22 cellular contexts compared by ENCODE assay signal in genomic region chr12:68252077-68252476, GRCh38. TPM values are rescaled to one million over a fixed set of nuclear protein-coding genes. Genes with fewer than 3 reads are reported as not detected.
DNase-seq lines count a peak whose midpoint lies in the region; ATAC-seq and TF ChIP-seq lines count a peak whose summit lies in the region.
"Had no signal": no experiment of that assay in that cellular context is flagged by ENCODE, and none has a peak within 500 bp of the region (broad histone marks: within the 10 kb centered on the region; RNA-seq: fewer than 3 reads in every experiment).

No MANE protein-coding gene starts in this region.

- no peak overlapping the region for H4K8ac ChIP-seq in neuronal stem cell (ENCODE audit: low read depth, low read length)

- H3K27ac Mint-ChIP-seq in stimulated activated naive CD8-positive, alpha-beta T cell treated with anti-CD3 and anti-CD28 coated beads, Interleukin-15, Interleukin-2, amounts not matched to agents 100 ng/mL and 50 ng/mL, for 24 hours, result peak overlapping the region; percentile 13
- H3K27ac Mint-ChIP-seq in stimulated activated naive CD8-positive, alpha-beta T cell treated with anti-CD3 and anti-CD28 coated beads, Interleukin-15, amount 100 ng/mL, for 72 hours, result no peak overlapping the region
- peak overlapping the region; percentile 3 for H3K27ac Mint-ChIP-seq in activated T-helper 17 cell treated with anti-CD3 and anti-CD28 coated beads, Interleukin-2, amount 50 U/mL, for 72 hours
- no peak overlapping the region for H3K27ac Mint-ChIP-seq in activated T-helper 1 cell treated with anti-CD3 and anti-CD28 coated beads, Interleukin-12 subunit alpha, Interleukin-12 subunit beta, Interleukin-2, Interleukin-4 antibody, amounts not matched to agents 30 ng/mL and 10 ng/mL and 1 ng/mL, durations not matched to agents 14 hours and 24 hours and 36 hours
- H3K27ac Mint-ChIP-seq in activated CD8-positive, alpha-beta T cell treated with anti-CD3 and anti-CD28 coated beads for 36 hours, result no peak overlapping the region
- H3K27ac Mint-ChIP-seq: CD14-positive monocyte; CD4-positive, alpha-beta T cell; HFFc6 had no signal

- intact Hi-C loops in activated T-helper 1 cell treated with anti-CD3 and anti-CD28 coated beads, Interleukin-12 subunit alpha, Interleukin-12 subunit beta, Interleukin-2, Interleukin-4 antibody, amounts not matched to agents 30 ng/mL and 10 ng/mL and 1 ng/mL, durations not matched to agents 14 hours and 24 hours and 36 hours (cut with micrococcal nuclease), result no loop called here
- intact Hi-C loops in activated CD8-positive, alpha-beta T cell treated with anti-CD3 and anti-CD28 coated beads for 36 hours (cut with micrococcal nuclease), result no loop called here

- no peak overlapping the region for H3K4me2 ChIP-seq in neuronal stem cell (ENCODE audit: insufficient read depth, low read length, poor library complexity, severe bottlenecking)
- H3K4me2 ChIP-seq: A549; BLaER1 treated with 17β-estradiol and CSF1 and Interleukin-3, amounts not matched to agents 10 nM and 100 nM had no signal

- no peak overlapping the region for H2AK5ac ChIP-seq in neuronal stem cell (ENCODE audit: low read depth, low read length)

- H4K91ac ChIP-seq in neuronal stem cell (ENCODE audit: low read depth, low read length, poor library complexity), result no peak overlapping the region

- H3K79me1 ChIP-seq in neuronal stem cell (ENCODE audit: low read depth, low read length), result no peaks in the 10 kb centered on the region

- H3K4me3 Mint-ChIP-seq in stimulated activated naive CD8-positive, alpha-beta T cell treated with anti-CD3 and anti-CD28 coated beads, Interleukin-15, Interleukin-2, amounts not matched to agents 100 ng/mL and 50 ng/mL, for 24 hours, result no peak overlapping the region
- H3K4me3 Mint-ChIP-seq in stimulated activated naive CD8-positive, alpha-beta T cell treated with anti-CD3 and anti-CD28 coated beads, Interleukin-15, amount 100 ng/mL, for 72 hours, result no peak overlapping the region
- H3K4me3 Mint-ChIP-seq in activated T-helper 17 cell treated with anti-CD3 and anti-CD28 coated beads, Interleukin-2, amount 50 U/mL, for 72 hours, result peak overlapping the region; percentile 59
- no peak overlapping the region for H3K4me3 Mint-ChIP-seq in activated T-helper 1 cell treated with anti-CD3 and anti-CD28 coated beads, Interleukin-12 subunit alpha, Interleukin-12 subunit beta, Interleukin-2, Interleukin-4 antibody, amounts not matched to agents 30 ng/mL and 10 ng/mL and 1 ng/mL, durations not matched to agents 14 hours and 24 hours and 36 hours
- H3K4me3 Mint-ChIP-seq in activated CD8-positive, alpha-beta T cell treated with anti-CD3 and anti-CD28 coated beads for 36 hours, result no peak overlapping the region
- H3K4me3 Mint-ChIP-seq: CD14-positive monocyte; CD4-positive, alpha-beta T cell; HFFc6 had no signal

- H3K14ac ChIP-seq in neuronal stem cell (ENCODE audit: low read length), result no peak overlapping the region

- no peaks in the 10 kb centered on the region for H3K36me3 Mint-ChIP-seq in stimulated activated naive CD8-positive, alpha-beta T cell treated with anti-CD3 and anti-CD28 coated beads, Interleukin-15, Interleukin-2, amounts not matched to agents 100 ng/mL and 50 ng/mL, for 24 hours (ENCODE audit: low read depth)
- no peaks in the 10 kb centered on the region for H3K36me3 Mint-ChIP-seq in activated T-helper 17 cell treated with anti-CD3 and anti-CD28 coated beads, Interleukin-2, amount 50 U/mL, for 72 hours (ENCODE audit: low read depth)
- H3K36me3 Mint-ChIP-seq in activated T-helper 1 cell treated with anti-CD3 and anti-CD28 coated beads, Interleukin-12 subunit alpha, Interleukin-12 subunit beta, Interleukin-2, Interleukin-4 antibody, amounts not matched to agents 30 ng/mL and 10 ng/mL and 1 ng/mL, durations not matched to agents 14 hours and 24 hours and 36 hours (ENCODE audit: low read depth), result peaks cover 17% of the 10 kb centered on the region
- no peaks in the 10 kb centered on the region for H3K36me3 Mint-ChIP-seq in activated CD8-positive, alpha-beta T cell treated with anti-CD3 and anti-CD28 coated beads for 36 hours (ENCODE audit: low read depth)
- H3K36me3 Mint-ChIP-seq: CD14-positive monocyte had no signal

- H3K18ac ChIP-seq in neuronal stem cell (ENCODE audit: low read length), result no peak overlapping the region

- no peak overlapping the region for H3K27ac ChIP-seq in neuronal stem cell (replicated peaks; ENCODE audit: low read length)
- H3K27ac ChIP-seq: A549; BLaER1 treated with 17β-estradiol and CSF1 and Interleukin-3, amounts not matched to agents 10 nM and 100 nM had no signal

- H3K36me3 ChIP-seq in neuronal stem cell (replicated peaks in 1 of 2; ENCODE audit: control insufficient read depth in 2 of 2, insufficient read depth in 2 of 2, low read length in 2 of 2), result no peaks in the 10 kb centered on the region
- H3K36me3 ChIP-seq: BE2C; BLaER1 treated with 17β-estradiol and CSF1 and Interleukin-3, amounts not matched to agents 10 nM and 100 nM; HAP-1 had no signal

- peak overlapping the region; percentile 19 for H3K23ac ChIP-seq in neuronal stem cell (ENCODE audit: low read depth, low read length, poor library complexity)

- CTCF ChIA-PET in activated CD8-positive, alpha-beta T cell treated with anti-CD3 and anti-CD28 coated beads for 36 hours (lab: Charles Lee), result interaction anchor here (2.2 kb wide), 1 partner anchor 29 kb away, joined by 7 read pairs; no protein-coding TSS in a partner anchor

- WGBS in neuronal stem cell (ENCODE audit: extremely low coverage in 2 of 2, insufficient read length in 2 of 2, insufficient replicate concordance in 1 of 2), 2 donors, result no CpG with 5 or more reads among the region's 5 CpGs

- no peak overlapping the region for H2AFZ ChIP-seq in neuronal stem cell (ENCODE audit: low read length)

- no peak overlapping the region for H3K4ac ChIP-seq in neuronal stem cell (ENCODE audit: low read length)

- peaks cover 0 to 2% of the 10 kb centered on the region in 2 donors for H3K9me3 ChIP-seq in neuronal stem cell (replicated peaks in 1 of 2; ENCODE audit: control insufficient read depth in 2 of 2, insufficient read depth in 1 of 2, low read depth in 1 of 2, low read length in 2 of 2)
- H3K9me3 ChIP-seq: A549, BE2C, HAP-1 had no signal

- no peak overlapping the region for H2BK12ac ChIP-seq in neuronal stem cell (ENCODE audit: low read length)

- no peak overlapping the region for H2BK120ac ChIP-seq in neuronal stem cell (ENCODE audit: low read depth, low read length)

- POLR2A ChIA-PET in activated CD8-positive, alpha-beta T cell treated with anti-CD3 and anti-CD28 coated beads for 36 hours (lab: Charles Lee), result no interaction called here

- H2BK5ac ChIP-seq in neuronal stem cell (ENCODE audit: low read length), result no peak overlapping the region

- H3K9ac ChIP-seq in neuronal stem cell (ENCODE audit: low read depth, low read length, poor library complexity), result no peak overlapping the region
- H3K9ac ChIP-seq: BLaER1 treated with 17β-estradiol and CSF1 and Interleukin-3, amounts not matched to agents 10 nM and 100 nM had no signal

- H3K27me3 Mint-ChIP-seq in stimulated activated naive CD8-positive, alpha-beta T cell treated with anti-CD3 and anti-CD28 coated beads, Interleukin-15, Interleukin-2, amounts not matched to agents 100 ng/mL and 50 ng/mL, for 24 hours, result peaks cover 32% of the 10 kb centered on the region
- H3K27me3 Mint-ChIP-seq in stimulated activated naive CD8-positive, alpha-beta T cell treated with anti-CD3 and anti-CD28 coated beads, Interleukin-15, amount 100 ng/mL, for 72 hours, result peaks cover 35% of the 10 kb centered on the region
- H3K27me3 Mint-ChIP-seq in activated T-helper 17 cell treated with anti-CD3 and anti-CD28 coated beads, Interleukin-2, amount 50 U/mL, for 72 hours, result peaks cover 12% of the 10 kb centered on the region
- H3K27me3 Mint-ChIP-seq in activated T-helper 1 cell treated with anti-CD3 and anti-CD28 coated beads, Interleukin-12 subunit alpha, Interleukin-12 subunit beta, Interleukin-2, Interleukin-4 antibody, amounts not matched to agents 30 ng/mL and 10 ng/mL and 1 ng/mL, durations not matched to agents 14 hours and 24 hours and 36 hours (ENCODE audit: insufficient read depth), result peaks cover 22% of the 10 kb centered on the region
- H3K27me3 Mint-ChIP-seq in activated CD8-positive, alpha-beta T cell treated with anti-CD3 and anti-CD28 coated beads for 36 hours, result peaks cover 13% of the 10 kb centered on the region
- H3K27me3 Mint-ChIP-seq: CD4-positive, alpha-beta T cell had no signal

- peaks cover 0 to 1% (median 0%) of the 10 kb centered on the region in 3 experiments for H3K27me3 ChIP-seq in neuronal stem cell (ENCODE audit: control insufficient read depth in 3 of 3, insufficient read depth in 3 of 3, low read depth in 1 of 3, low read length in 3 of 3)
- H3K27me3 ChIP-seq: BLaER1 treated with 17β-estradiol and CSF1 and Interleukin-3, amounts not matched to agents 10 nM and 100 nM had no signal

- no peak for ATAC-seq in stimulated activated naive CD8-positive, alpha-beta T cell treated with anti-CD3 and anti-CD28 coated beads, Interleukin-15, amount 100 ng/mL, for 72 hours
- ATAC-seq in activated T-helper 17 cell treated with anti-CD3 and anti-CD28 coated beads, Interleukin-2, amount 50 U/mL, for 72 hours (replicated peaks), result peak; percentile 71
- ATAC-seq in activated CD8-positive, alpha-beta T cell treated with anti-CD3 and anti-CD28 coated beads for 36 hours, result no peak
- ATAC-seq: A549 had no signal

- H2BK15ac ChIP-seq in neuronal stem cell (ENCODE audit: low read length), result no peak overlapping the region

- DNase-seq in stimulated activated naive CD8-positive, alpha-beta T cell treated with anti-CD3 and anti-CD28 coated beads, Interleukin-15, amount 100 ng/mL, for 72 hours, result no peak
- DNase-seq in neuronal stem cell (ENCODE audit: low spot score), result no peak
- no peak for DNase-seq in activated T-helper 1 cell treated with anti-CD3 and anti-CD28 coated beads, Interleukin-12 subunit alpha, Interleukin-12 subunit beta, Interleukin-2, Interleukin-4 antibody, amounts not matched to agents 30 ng/mL and 10 ng/mL and 1 ng/mL, durations not matched to agents 14 hours and 24 hours and 36 hours (ENCODE audit: low spot score)
- no peak for DNase-seq in stimulated activated CD4-positive, alpha-beta T cell treated with anti-CD3 and anti-CD28 coated beads, Interleukin-2, amount 100 ng/mL, for 24 hours
- no peak for DNase-seq in activated CD8-positive, alpha-beta T cell treated with anti-CD3 and anti-CD28 coated beads for 36 hours
- DNase-seq: 8988T; ACHN; AML-193; BE2C; Calu3; CD4-positive, alpha-beta T cell; COR-L47; DMS53; DND-41; GOT3; HFFc6 had no signal

- H3K4me1 Mint-ChIP-seq in stimulated activated naive CD8-positive, alpha-beta T cell treated with anti-CD3 and anti-CD28 coated beads, Interleukin-15, Interleukin-2, amounts not matched to agents 100 ng/mL and 50 ng/mL, for 24 hours (ENCODE audit: low read depth), result peaks cover 8% of the 10 kb centered on the region
- H3K4me1 Mint-ChIP-seq in stimulated activated naive CD8-positive, alpha-beta T cell treated with anti-CD3 and anti-CD28 coated beads, Interleukin-15, amount 100 ng/mL, for 72 hours, result peaks cover 5% of the 10 kb centered on the region
- peaks cover 17% of the 10 kb centered on the region for H3K4me1 Mint-ChIP-seq in activated T-helper 17 cell treated with anti-CD3 and anti-CD28 coated beads, Interleukin-2, amount 50 U/mL, for 72 hours
- peaks cover 31% of the 10 kb centered on the region for H3K4me1 Mint-ChIP-seq in activated T-helper 1 cell treated with anti-CD3 and anti-CD28 coated beads, Interleukin-12 subunit alpha, Interleukin-12 subunit beta, Interleukin-2, Interleukin-4 antibody, amounts not matched to agents 30 ng/mL and 10 ng/mL and 1 ng/mL, durations not matched to agents 14 hours and 24 hours and 36 hours (ENCODE audit: low read depth)
- peaks cover 6% of the 10 kb centered on the region for H3K4me1 Mint-ChIP-seq in activated CD8-positive, alpha-beta T cell treated with anti-CD3 and anti-CD28 coated beads for 36 hours (ENCODE audit: low read depth)
- H3K4me1 Mint-ChIP-seq: CD14-positive monocyte had no signal

- H3K4me1 ChIP-seq in neuronal stem cell (ENCODE audit: control insufficient read depth in 2 of 2, insufficient read depth in 1 of 2, low read depth in 1 of 2, low read length in 2 of 2), result peaks cover 1 to 2% of the 10 kb centered on the region in 2 donors
- H3K4me1 ChIP-seq: A549; BE2C; BLaER1 treated with 17β-estradiol and CSF1 and Interleukin-3, amounts not matched to agents 10 nM and 100 nM; HAP-1 had no signal

- no peak overlapping the region for H3K4me3 ChIP-seq in neuronal stem cell (ENCODE audit: low read length in 2 of 2)
- H3K4me3 ChIP-seq: A549; BLaER1 treated with 17β-estradiol and CSF1 and Interleukin-3, amounts not matched to agents 10 nM and 100 nM; HAP-1 had no signal

- TF ChIP-seq CTCF in activated CD8-positive, alpha-beta T cell treated with anti-CD3 and anti-CD28 coated beads for 36 hours (IDR thresholded peaks at IDR 0.05), result no peak

- H3K9me3 Mint-ChIP-seq in stimulated activated naive CD8-positive, alpha-beta T cell treated with anti-CD3 and anti-CD28 coated beads, Interleukin-15, Interleukin-2, amounts not matched to agents 100 ng/mL and 50 ng/mL, for 24 hours, result no peaks in the 10 kb centered on the region
- peaks cover 0 to 7% of the 10 kb centered on the region in 2 donors for H3K9me3 Mint-ChIP-seq in stimulated activated naive CD8-positive, alpha-beta T cell treated with anti-CD3 and anti-CD28 coated beads, Interleukin-15, amount 100 ng/mL, for 72 hours
- no peaks in the 10 kb centered on the region for H3K9me3 Mint-ChIP-seq in activated T-helper 17 cell treated with anti-CD3 and anti-CD28 coated beads, Interleukin-2, amount 50 U/mL, for 72 hours
- peaks cover 8% of the 10 kb centered on the region for H3K9me3 Mint-ChIP-seq in activated T-helper 1 cell treated with anti-CD3 and anti-CD28 coated beads, Interleukin-12 subunit alpha, Interleukin-12 subunit beta, Interleukin-2, Interleukin-4 antibody, amounts not matched to agents 30 ng/mL and 10 ng/mL and 1 ng/mL, durations not matched to agents 14 hours and 24 hours and 36 hours
- H3K9me3 Mint-ChIP-seq in activated CD8-positive, alpha-beta T cell treated with anti-CD3 and anti-CD28 coated beads for 36 hours, result no peaks in the 10 kb centered on the region
- H3K9me3 Mint-ChIP-seq: CD4-positive, alpha-beta T cell; HFFc6 had no signal

RNA-seq across cellular contexts. Expression of gene IL22, which starts 1.3 kb away (rescaled TPM):
- total RNA-seq in activated T-helper 17 cell treated with anti-CD3 and anti-CD28 coated beads, Interleukin-2, amount 50 U/mL, for 72 hours, result 100 to 1,000 TPM in 1 of 2 donors, 10 to 100 TPM in 1; 52.3 to 253 TPM
- polyA plus RNA-seq in neuronal stem cell (2013, experiment 1 of 2), result not detected
- polyA plus RNA-seq in neuronal stem cell (2013, experiment 2 of 2), result not detected
- 3.4 TPM in 2 replicates for total RNA-seq in activated T-helper 1 cell treated with anti-CD3 and anti-CD28 coated beads, Interleukin-12 subunit alpha, Interleukin-12 subunit beta, Interleukin-2, Interleukin-4 antibody, amounts not matched to agents 30 ng/mL and 10 ng/mL and 1 ng/mL, durations not matched to agents 14 hours and 24 hours and 36 hours
- total RNA-seq in activated CD8-positive, alpha-beta T cell treated with anti-CD3 and anti-CD28 coated beads for 36 hours, result not detected
- total RNA-seq: Calu3; CD4-positive, alpha-beta T cell; HFFc6 had no signal
- polyA plus RNA-seq: A549, CD14-positive monocyte had no signal

RNA-seq across cellular contexts. Expression of gene IL26, which starts 26.5 kb away (rescaled TPM):
- 10 to 100 TPM in 1 of 2 donors, 1 to 10 TPM in 1; 8.0 to 66.8 TPM for total RNA-seq in activated T-helper 17 cell treated with anti-CD3 and anti-CD28 coated beads, Interleukin-2, amount 50 U/mL, for 72 hours
- not detected for polyA plus RNA-seq in neuronal stem cell (2013, experiment 1 of 2)
- polyA plus RNA-seq in neuronal stem cell (2013, experiment 2 of 2), result not detected
- 6.9 and 8.1 TPM in 2 replicates for total RNA-seq in activated T-helper 1 cell treated with anti-CD3 and anti-CD28 coated beads, Interleukin-12 subunit alpha, Interleukin-12 subunit beta, Interleukin-2, Interleukin-4 antibody, amounts not matched to agents 30 ng/mL and 10 ng/mL and 1 ng/mL, durations not matched to agents 14 hours and 24 hours and 36 hours
- total RNA-seq in activated CD8-positive, alpha-beta T cell treated with anti-CD3 and anti-CD28 coated beads for 36 hours, result not detected
- total RNA-seq: Calu3, HFFc6 had no signal
- polyA plus RNA-seq: A549, CD14-positive monocyte had no signal

Comparison
In these comparisons a context has a peak if more than half of its experiments do, and no peak if none do; other contexts are left out.
1. H3K27ac Mint-ChIP-seq: peak in stimulated activated naive CD8-positive, alpha-beta T cell treated with anti-CD3 and anti-CD28 coated beads, Interleukin-15, Interleukin-2, amounts not matched to agents 100 ng/mL and 50 ng/mL, for 24 hours (single experiment) and activated T-helper 17 cell treated with anti-CD3 and anti-CD28 coated beads, Interleukin-2, amount 50 U/mL, for 72 hours (single experiment); none in stimulated activated naive CD8-positive, alpha-beta T cell treated with anti-CD3 and anti-CD28 coated beads, Interleukin-15, amount 100 ng/mL, for 72 hours (0 of 2), activated T-helper 1 cell treated with anti-CD3 and anti-CD28 coated beads, Interleukin-12 subunit alpha, Interleukin-12 subunit beta, Interleukin-2, Interleukin-4 antibody, amounts not matched to agents 30 ng/mL and 10 ng/mL and 1 ng/mL, durations not matched to agents 14 hours and 24 hours and 36 hours (single experiment) and activated CD8-positive, alpha-beta T cell treated with anti-CD3 and anti-CD28 coated beads for 36 hours (single experiment).
2. RNA of gene IL22, which starts 1.3 kb away (total RNA-seq): 52.3 to 253 TPM in activated T-helper 17 cell treated with anti-CD3 and anti-CD28 coated beads, Interleukin-2, amount 50 U/mL, for 72 hours; 3.4 TPM in activated T-helper 1 cell treated with anti-CD3 and anti-CD28 coated beads, Interleukin-12 subunit alpha, Interleukin-12 subunit beta, Interleukin-2, Interleukin-4 antibody, amounts not matched to agents 30 ng/mL and 10 ng/mL and 1 ng/mL, durations not matched to agents 14 hours and 24 hours and 36 hours and not detected in activated CD8-positive, alpha-beta T cell treated with anti-CD3 and anti-CD28 coated beads for 36 hours; every median in the first group is over 10 times any median in the second.